In the genomic region with DNA sequence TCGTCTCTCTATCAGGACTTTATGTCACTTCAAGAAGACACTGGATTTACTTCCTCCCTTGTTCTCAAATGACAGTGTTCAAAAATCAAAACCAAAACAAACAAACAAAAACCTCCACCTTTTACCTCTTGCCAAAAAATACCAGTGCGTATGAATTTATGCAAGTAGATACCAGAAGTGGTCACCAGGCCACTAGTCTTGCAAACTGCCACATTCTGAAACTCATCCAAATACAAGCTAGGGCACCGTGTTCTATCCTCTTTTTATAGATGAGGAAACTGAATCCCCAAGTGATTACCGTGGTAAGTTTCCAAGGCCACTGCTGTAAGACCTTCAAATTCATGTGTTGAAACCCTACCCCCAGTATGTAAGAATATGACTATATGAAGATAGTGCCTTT, we compare ENCODE assay signal across 17 cellular contexts.
A peak's percentile ranks its signal among the peaks of the same experiment; 100 is the strongest.
DNase-seq lines count a peak whose midpoint lies in the region; ATAC-seq and TF ChIP-seq lines count a peak whose summit lies in the region.
"Had no signal": no experiment of that assay in that cellular context is flagged by ENCODE, and none has a peak within 500 bp of the region (broad histone marks: within the 10 kb centered on the region; RNA-seq: fewer than 3 reads in every experiment).

No MANE protein-coding gene starts in this region.

- H2BK15ac ChIP-seq in mesendoderm (replicated peaks; ENCODE audit: low read depth), result no peak overlapping the region

- H4K20me1 ChIP-seq in HCT116 (ENCODE audit: insufficient read depth), result no peaks in the 10 kb centered on the region
- no peaks in the 10 kb centered on the region for H4K20me1 ChIP-seq in PC-3 (ENCODE audit: low read length)

- no peak for TF ChIP-seq CTCF in HCT116 (IDR thresholded peaks at IDR 0.05 in 2 of 3, conservative IDR thresholded peaks at IDR 0.05 in 1 of 3; ENCODE audit: borderline replicate concordance in 1 of 3, insufficient read depth in 1 of 3, low read depth in 2 of 3, low read length in 2 of 3)
- TF ChIP-seq CTCF in PC-3 (conservative IDR thresholded peaks at IDR 0.05; ENCODE audit: low read depth, low read length), result no peak
- TF ChIP-seq CTCF in sigmoid colon (IDR thresholded peaks at IDR 0.05), result no peak

- no peak overlapping the region for H3K4ac ChIP-seq in mesendoderm (ENCODE audit: low read depth, low read length)

- H3K27me3 ChIP-seq in HCT116 (ENCODE audit: insufficient read depth, low read length) (no peaks in the 10 kb centered on the region), PC-3 (ENCODE audit: low read length) (no peaks in the 10 kb centered on the region), mesendoderm (ENCODE audit: insufficient read depth, low read length, poor library complexity) (no peaks in the 10 kb centered on the region), sigmoid colon (no peaks in the 10 kb centered on the region)
- H3K27me3 ChIP-seq: BE2C had no signal

- no peak overlapping the region for H3K23ac ChIP-seq in mesendoderm (ENCODE audit: low read length)

- TF ChIP-seq RAD21 in HCT116 (IDR thresholded peaks at IDR 0.05; ENCODE audit: low read depth), result 0 out of 2 replicates have a peak, but pooled peaks have one; percentile 1

- BruUV-seq in HCT116 (replicated peaks; lab: Mats Ljungman, UMichigan) (no TSS peak), PC-3 (replicated peaks; lab: Mats Ljungman, UMichigan) (no TSS peak)

- POLR2A ChIA-PET in HCT116 (lab: Charles Lee), result interaction anchor here (0.7 to 3.1 kb wide), 6 partner anchors 11 to 344 kb away, joined by 3 to 19 read pairs (median 4); partner anchors contain the start of gene KITLG
- POLR2A ChIA-PET in PC-3 (lab: Charles Lee; ENCODE audit: unreplicated experiment), result no interaction called here

- peaks cover 91 to 98% of the 10 kb centered on the region in 2 experiments for H3K4me1 ChIP-seq in HCT116 (ENCODE audit: control insufficient read depth in 1 of 2, insufficient read depth in 2 of 2, low read length in 2 of 2)
- peaks cover 45% of the 10 kb centered on the region for H3K4me1 ChIP-seq in PC-3 (ENCODE audit: insufficient read depth, low read length)
- peaks cover 14% of the 10 kb centered on the region for H3K4me1 ChIP-seq in mesendoderm (ENCODE audit: control insufficient read depth, low read depth, low read length)
- peaks cover 0 to 11% (median 4%) of the 10 kb centered on the region in 4 donors for H3K4me1 ChIP-seq in sigmoid colon
- H3K4me1 ChIP-seq: BE2C had no signal

- H3K4me2 ChIP-seq in HCT116 (ENCODE audit: low read length) (peak overlapping the region; percentile 61), PC-3 (ENCODE audit: low read length) (peak overlapping the region; percentile 20), mesendoderm (ENCODE audit: low read length) (no peak overlapping the region)
- H3K4me2 ChIP-seq: GM23338 had no signal

- CTCF ChIA-PET in HCT116 (lab: Charles Lee), result interaction anchor here (1.3 kb wide), 1 partner anchor 10 kb away, joined by 4 read pairs; no protein-coding TSS in a partner anchor
- CTCF ChIA-PET in PC-3 (lab: Charles Lee), result no interaction called here

- H3F3A ChIP-seq in PC-3 (ENCODE audit: low read length, unreplicated experiment), result peaks cover 7% of the 10 kb centered on the region

- H3K36me3 ChIP-seq in HCT116 (ENCODE audit: control insufficient read depth in 1 of 2, insufficient read depth in 2 of 2, low read length in 2 of 2), result no peaks in the 10 kb centered on the region
- no peaks in the 10 kb centered on the region for H3K36me3 ChIP-seq in PC-3 (ENCODE audit: low read depth, low read length)
- H3K36me3 ChIP-seq in mesendoderm (ENCODE audit: control insufficient read depth, insufficient read depth, low read length), result no peaks in the 10 kb centered on the region
- H3K36me3 ChIP-seq in sigmoid colon, result no peaks in the 10 kb centered on the region
- H3K36me3 ChIP-seq: BE2C had no signal

- H3K56ac ChIP-seq in mesendoderm (ENCODE audit: low read length), result no peak overlapping the region

- TF ChIP-seq POLR2A in HCT116 (IDR thresholded peaks at IDR 0.05; ENCODE audit: borderline replicate concordance, extremely low read depth, insufficient read depth, insufficient read length) (no peak), sigmoid colon (IDR thresholded peaks at IDR 0.05) (no peak)

- peak overlapping the region; percentile 98 for H3K27ac ChIP-seq in HCT116 (ENCODE audit: low read depth, low read length)
- peak overlapping the region; percentile 91 for H3K27ac ChIP-seq in PC-3 (ENCODE audit: low read length)
- H3K27ac ChIP-seq in mesendoderm (ENCODE audit: low read depth, low read length), result no peak overlapping the region
- H3K27ac ChIP-seq in sigmoid colon, result no peak overlapping the region
- H3K27ac ChIP-seq: SK-N-MC had no signal

- RAD21 ChIA-PET in HCT116 (lab: Charles Lee; ENCODE audit: low non-redundant PET in 1 of 2, low total read pairs in 2 of 2, uncharacterized antibody in 2 of 2, unreplicated experiment in 2 of 2), result no interaction called here

- H3K9me2 ChIP-seq in HCT116 (ENCODE audit: insufficient read depth) (no peaks in the 10 kb centered on the region), PC-3 (replicated peaks; ENCODE audit: low read length) (no peaks in the 10 kb centered on the region)

- ATAC-seq in HCT116 (no peak), PC-3 (no peak)
- ATAC-seq: CD8-positive, alpha-beta T cell; GM23338 had no signal

- H3K79me2 ChIP-seq in HCT116 (ENCODE audit: insufficient read depth, low read length), result peaks cover 70% of the 10 kb centered on the region
- H3K79me2 ChIP-seq in PC-3 (ENCODE audit: low read length), result no peaks in the 10 kb centered on the region
- H3K79me2 ChIP-seq in mesendoderm (ENCODE audit: control insufficient read depth, insufficient read depth, low read length), result no peaks in the 10 kb centered on the region

- DNase-seq in HCT116 (ENCODE audit: low read depth, low spot score) (no peak), PC-3 (peak; percentile 68), mesendoderm (no peak), AG20443 (ENCODE audit: low spot score) (no peak), HuH-7 (ENCODE audit: low spot score) (no peak), A172 (ENCODE audit: low spot score) (no peak), sigmoid colon (no peak)
- DNase-seq: BE2C; CD8-positive, alpha-beta T cell; KBM-7; NCI-H1092; NCI-H1436 treated with DMSO at 0.1 percent for 48 hours; NCI-H2029; NCI-H2171; NCI-H748 treated with DMSO at 0.1 percent for 48 hours had no signal

- no CpG with 5 or more reads among the region's 4 CpGs for WGBS in mesendoderm (ENCODE audit: extremely low coverage, insufficient coverage, low lambda C conversion rate)
- 81 to 86% methylated on average over 4 of the region's 4 CpGs for WGBS in sigmoid colon, 2 donors

- no peak overlapping the region for H2AFZ ChIP-seq in HCT116 (ENCODE audit: low read depth, low read length, poor library complexity, severe bottlenecking)
- H2AFZ ChIP-seq in PC-3 (ENCODE audit: low read length), result peak overlapping the region; percentile 58
- H2AFZ ChIP-seq: GM23338 had no signal

- H2BK120ac ChIP-seq in mesendoderm (ENCODE audit: low read depth, low read length), result peak overlapping the region; percentile 78

- H3K9ac ChIP-seq in HCT116 (ENCODE audit: low read length), result peak overlapping the region; percentile 61
- H3K9ac ChIP-seq in PC-3 (ENCODE audit: low read length), result no peak overlapping the region
- no peak overlapping the region for H3K9ac ChIP-seq in mesendoderm (ENCODE audit: low read length)

- intact Hi-C loops in HCT116 (cut with micrococcal nuclease) (loop anchor here (5.0 kb wide), 1 partner anchor 292 kb away; no protein-coding TSS in a partner anchor), PC-3 (cut with micrococcal nuclease) (loop anchor here (10.0 kb wide), 2 partner anchors 269 to 349 kb away; no protein-coding TSS in a partner anchor), sigmoid colon (cut with DNase I) (no loop called here)

- H3K4me3 ChIP-seq in HCT116 (replicated peaks in 1 of 2; ENCODE audit: low read depth in 1 of 2, low read length in 2 of 2) (no peak overlapping the region), PC-3 (ENCODE audit: low read length) (no peak overlapping the region), mesendoderm (ENCODE audit: low read length) (no peak overlapping the region), sigmoid colon (no peak overlapping the region)
- H3K4me3 ChIP-seq: GM23338, SK-N-MC had no signal

- no peak overlapping the region for H4K5ac ChIP-seq in mesendoderm (ENCODE audit: low read length)

- no peak for TF ChIP-seq EP300 in sigmoid colon (IDR thresholded peaks at IDR 0.05)

- H3K9me3 ChIP-seq in HCT116 (ENCODE audit: control insufficient read depth in 1 of 2, insufficient read depth in 1 of 2, low read depth in 1 of 2, low read length in 2 of 2), result no peaks in the 10 kb centered on the region
- H3K9me3 ChIP-seq in PC-3 (ENCODE audit: low read length), result no peaks in the 10 kb centered on the region
- H3K9me3 ChIP-seq in sigmoid colon, result no peaks in the 10 kb centered on the region
- H3K9me3 ChIP-seq: BE2C had no signal

- peak overlapping the region; percentile 84 for H3K18ac ChIP-seq in mesendoderm (ENCODE audit: low read length)

- H2AK5ac ChIP-seq in mesendoderm (ENCODE audit: low read length), result no peak overlapping the region

- H4K8ac ChIP-seq in mesendoderm (ENCODE audit: low read depth, low read length), result no peak overlapping the region

- H3K79me1 ChIP-seq in mesendoderm (ENCODE audit: low read length), result no peaks in the 10 kb centered on the region

- H2BK5ac ChIP-seq in mesendoderm (ENCODE audit: low read length), result no peak overlapping the region

TF ChIP-seq in HCT116, 20 proteins besides CTCF, POLR2A, EP300 and RAD21 (continues in another document):
- no peak for TF ChIP-seq SRF (IDR thresholded peaks at IDR 0.05; ENCODE audit: low read depth)
- no peak for TF ChIP-seq CBX3 (IDR thresholded peaks at IDR 0.05; ENCODE audit: low read depth)

Comparison
In these comparisons a context has a peak if more than half of its experiments do, and no peak if none do; other contexts are left out.
1. H3K27ac ChIP-seq: peak in HCT116 (single experiment) and PC-3 (single experiment); none in mesendoderm (single experiment) and sigmoid colon (0 of 4).